In genomic region chr4:143382539-143382938, GRCh38 we compare ENCODE assay signal across 10 cellular contexts. TPM values are rescaled to one million over a fixed set of nuclear protein-coding genes. Genes with fewer than 3 reads are reported as not detected.
DNase-seq lines count a peak whose midpoint lies in the region; ATAC-seq, FAIRE-seq and TF ChIP-seq lines count a peak whose summit lies in the region.
"Had no signal": no experiment of that assay in that cellular context is flagged by ENCODE, and none has a peak within 500 bp of the region (broad histone marks: within the 10 kb centered on the region; RNA-seq: fewer than 3 reads in every experiment).

No MANE protein-coding gene starts in this region.

- CTCF ChIA-PET in HEK293T (lab: Yijun Ruan, JAX): no interaction called here
- CTCF ChIA-PET in GM12878 (lab: Yijun Ruan, JAX): interaction anchor here (0.9 to 5.3 kb wide), 9 partner anchors 9 to 189 kb away, joined by 3 to 48 read pairs (median 4); partner anchors contain the start of gene GAB1
- CTCF ChIA-PET in activated CD8-positive, alpha-beta T cell treated with anti-CD3 and anti-CD28 coated beads, Interleukin-2, amount 10 ng/mL, durations not matched to agents 7 days and 5 days (lab: Charles Lee): no interaction called here

- H3K27me3 ChIP-seq in GM12878 (replicated peaks in 1 of 2; ENCODE audit: control insufficient read depth in 2 of 2, insufficient read depth in 2 of 2, low read length in 1 of 2): no peaks in the 10 kb centered on the region

- RAD21 ChIA-PET in GM12878 (lab: Charles Lee; ENCODE audit: unreplicated experiment): interaction anchor here (1.6 to 3.4 kb wide), 4 partner anchors 8 to 35 kb away, joined by 3 to 18 read pairs (median 14); no protein-coding TSS in a partner anchor

- intact Hi-C loops in GM12878 (cut with micrococcal nuclease; ENCODE audit: unreplicated experiment): no loop called here

- no peaks in the 10 kb centered on the region for H3K79me2 ChIP-seq in GM12878 (ENCODE audit: control insufficient read depth, insufficient read depth, low read length)

- DNase-seq in HEK293T (ENCODE audit: extremely low spot score): no peak
- DNase-seq in GM12878 (ENCODE audit: low read depth, low spot score): no peak
- DNase-seq in kidney glomerular epithelial cell (lab: John Stamatoyannopoulos, UW): peak; percentile 28
- no peak for DNase-seq in substantia nigra (lab: John Stamatoyannopoulos, UW)
- no peak for DNase-seq in activated CD8-positive, alpha-beta T cell treated with anti-CD3 and anti-CD28 coated beads, Interleukin-2, amount 10 ng/mL, durations not matched to agents 7 days and 5 days
- DNase-seq in GM19238 (ENCODE audit: insufficient read length, low spot score): no peak
- DNase-seq: activated naive CD8-positive, alpha-beta T cell treated with anti-CD3 and anti-CD28 coated beads, Interleukin-2, amount 10 ng/mL, durations not matched to agents 7 days and 5 days; NCI-H1105 treated with DMSO at 0.1 percent for 48 hours had no signal

- H3K36me3 ChIP-seq in GM12878 (ENCODE audit: control insufficient read depth in 2 of 2, insufficient read depth in 2 of 2, low read length in 1 of 2): no peaks in the 10 kb centered on the region

- H3K27ac Mint-ChIP-seq in activated CD8-positive, alpha-beta T cell treated with anti-CD3 and anti-CD28 coated beads, Interleukin-2, amount 10 ng/mL, durations not matched to agents 7 days and 5 days: no peak overlapping the region
- H3K27ac Mint-ChIP-seq: activated naive CD8-positive, alpha-beta T cell treated with anti-CD3 and anti-CD28 coated beads, Interleukin-2, amount 10 ng/mL, durations not matched to agents 7 days and 5 days had no signal

- H3K4me3 Mint-ChIP-seq in activated CD8-positive, alpha-beta T cell treated with anti-CD3 and anti-CD28 coated beads, Interleukin-2, amount 10 ng/mL, durations not matched to agents 7 days and 5 days: no peak overlapping the region
- H3K4me3 Mint-ChIP-seq: activated naive CD8-positive, alpha-beta T cell treated with anti-CD3 and anti-CD28 coated beads, Interleukin-2, amount 10 ng/mL, durations not matched to agents 7 days and 5 days had no signal

- peak; percentile 20 for ATAC-seq in GM12878
- ATAC-seq in HG02870 (IDR thresholded peaks at IDR 0.05; ENCODE audit: unreplicated experiment): no peak
- no peak for ATAC-seq in activated CD8-positive, alpha-beta T cell treated with anti-CD3 and anti-CD28 coated beads, Interleukin-2, amount 10 ng/mL, durations not matched to agents 7 days and 5 days
- no peak for ATAC-seq in HG03378 (IDR thresholded peaks at IDR 0.05; ENCODE audit: unreplicated experiment)

- H2AFZ ChIP-seq in GM12878 (ENCODE audit: control insufficient read depth, low read depth, low read length): peak overlapping the region; percentile 4; the same call in 1 of the 2 replicates

- SMC1A ChIA-PET in GM12878 (lab: Charles Lee; ENCODE audit: uncharacterized antibody, unreplicated experiment): interaction anchor here (0.6 to 12.5 kb wide), 10 partner anchors 10 to 99 kb away, joined by 3 to 204 read pairs (median 6); no protein-coding TSS in a partner anchor

- H3K36me3 Mint-ChIP-seq in activated CD8-positive, alpha-beta T cell treated with anti-CD3 and anti-CD28 coated beads, Interleukin-2, amount 10 ng/mL, durations not matched to agents 7 days and 5 days (ENCODE audit: low read depth): no peaks in the 10 kb centered on the region
- H3K36me3 Mint-ChIP-seq: activated naive CD8-positive, alpha-beta T cell treated with anti-CD3 and anti-CD28 coated beads, Interleukin-2, amount 10 ng/mL, durations not matched to agents 7 days and 5 days had no signal

- TF ChIP-seq POLR2A in GM12878 (IDR thresholded peaks at IDR 0.05; ENCODE audit: low read depth, low read length): no peak

- H3K9me3 Mint-ChIP-seq in activated CD8-positive, alpha-beta T cell treated with anti-CD3 and anti-CD28 coated beads, Interleukin-2, amount 10 ng/mL, durations not matched to agents 7 days and 5 days (ENCODE audit: insufficient read depth): no peaks in the 10 kb centered on the region
- H3K9me3 Mint-ChIP-seq: activated naive CD8-positive, alpha-beta T cell treated with anti-CD3 and anti-CD28 coated beads, Interleukin-2, amount 10 ng/mL, durations not matched to agents 7 days and 5 days had no signal

- 22% methylated on average over 4 of the region's 4 CpGs for WGBS in GM12878 (ENCODE audit: insufficient coverage, insufficient replicate concordance, low lambda C conversion rate, missing lambda C conversion rate)

- no peak overlapping the region for H3K9ac ChIP-seq in GM12878 (ENCODE audit: control insufficient read depth, insufficient read depth, low read length)

- H4K20me1 ChIP-seq in GM12878 (ENCODE audit: control insufficient read depth, insufficient read depth): no peaks in the 10 kb centered on the region

- peaks cover 22% of the 10 kb centered on the region for H3K4me1 ChIP-seq in GM12878 (ENCODE audit: control insufficient read depth, insufficient read depth, low read length)

- TF ChIP-seq EP300 in GM12878 (IDR thresholded peaks at IDR 0.05; ENCODE audit: borderline replicate concordance in 1 of 2, control insufficient read depth in 1 of 2, low read depth in 2 of 2, low read length in 2 of 2): no peak

- peak; percentile 52 for FAIRE-seq in GM12878 (lab: Jason Lieb, UNC)

- H3K4me2 ChIP-seq in GM12878 (ENCODE audit: control insufficient read depth, insufficient read depth): no peak overlapping the region

- H3K27me3 Mint-ChIP-seq in activated CD8-positive, alpha-beta T cell treated with anti-CD3 and anti-CD28 coated beads, Interleukin-2, amount 10 ng/mL, durations not matched to agents 7 days and 5 days (ENCODE audit: low read depth): peaks cover 3% of the 10 kb centered on the region
- H3K27me3 Mint-ChIP-seq: activated naive CD8-positive, alpha-beta T cell treated with anti-CD3 and anti-CD28 coated beads, Interleukin-2, amount 10 ng/mL, durations not matched to agents 7 days and 5 days had no signal

- BruUV-seq in GM12878 (replicated peaks; lab: Mats Ljungman, UMichigan): no TSS peak

- TF ChIP-seq RAD21 in GM12878 (IDR thresholded peaks at IDR 0.05; ENCODE audit: insufficient read depth, low read depth, low read length): no peak

- no peak overlapping the region for H3K4me3 ChIP-seq in GM12878

- in situ Hi-C loops in GM12878 (cut with MboI): no loop called here

- H3K27ac ChIP-seq in GM12878 (ENCODE audit: control insufficient read depth, insufficient read depth) (no peak overlapping the region), substantia nigra (ENCODE audit: low read depth, low read length, poor library complexity, severe bottlenecking) (peak overlapping the region; percentile 85)

- no peaks in the 10 kb centered on the region; the same call in 2 of the 3 replicates for H3K9me3 ChIP-seq in GM12878 (replicated peaks; ENCODE audit: control insufficient read depth, insufficient read depth, low read length)

- no peak for TF ChIP-seq CTCF in GM12878 (IDR thresholded peaks at IDR 0.05 in 2 of 3, conservative IDR thresholded peaks at IDR 0.05 in 1 of 3; ENCODE audit: control insufficient read depth in 2 of 3, extremely low read depth in 1 of 3, insufficient read depth in 1 of 3, low read depth in 3 of 3, low read length in 3 of 3)

- no peaks in the 10 kb centered on the region for H3K4me1 Mint-ChIP-seq in activated CD8-positive, alpha-beta T cell treated with anti-CD3 and anti-CD28 coated beads, Interleukin-2, amount 10 ng/mL, durations not matched to agents 7 days and 5 days (ENCODE audit: low read depth)
- H3K4me1 Mint-ChIP-seq: activated naive CD8-positive, alpha-beta T cell treated with anti-CD3 and anti-CD28 coated beads, Interleukin-2, amount 10 ng/mL, durations not matched to agents 7 days and 5 days had no signal

- POLR2A ChIA-PET in HEK293T (lab: Yijun Ruan, JAX): interaction anchor here (0.6 to 1.4 kb wide), 2 partner anchors 37 to 46 kb away, joined by 4 to 8 read pairs; partner anchors contain the start of gene GAB1
- POLR2A ChIA-PET in GM12878 (lab: Charles Lee): interaction anchor here (1.6 to 2.2 kb wide), 2 partner anchors 13 to 15 kb away, joined by 5 to 7 read pairs; no protein-coding TSS in a partner anchor
- POLR2A ChIA-PET in activated CD8-positive, alpha-beta T cell treated with anti-CD3 and anti-CD28 coated beads, Interleukin-2, amount 10 ng/mL, durations not matched to agents 7 days and 5 days (lab: Charles Lee): no interaction called here

TF ChIP-seq in HEK293T, 16 proteins besides CTCF, POLR2A, EP300 and RAD21:
- peak; percentile 30; the same call in 1 of the 2 replicates for TF ChIP-seq ZNF384 (IDR thresholded peaks at IDR 0.05)
- no peak for TF ChIP-seq HDGF (IDR thresholded peaks at IDR 0.05; ENCODE audit: borderline replicate concordance)

TF ChIP-seq in GM12878, 131 proteins besides CTCF, POLR2A, EP300 and RAD21 (continues in another document):
- TF ChIP-seq GABPA (IDR thresholded peaks at IDR 0.05; ENCODE audit: low read depth) (no peak), SMC3 (IDR thresholded peaks at IDR 0.05; ENCODE audit: borderline replicate concordance, low read length) (no peak)

RNA-seq across cellular contexts. Expression of gene GAB1, which starts 45.9 kb away (rescaled TPM):
- total RNA-seq in GM12878 (2013; cell fraction: nucleolus; rRNA removed): 7.7 and 9.2 TPM in 2 replicates
- 2.2 and 3.0 TPM in 2 replicates for total RNA-seq in GM12878 (2014; rRNA removed)
- total RNA-seq in GM12878 (2014; rRNA removed; fragmentation: Illumina TruSeq; extraction: Trizol): 4.2 and 4.6 TPM in 2 replicates
- 3.4 and 5.3 TPM in 2 replicates for total RNA-seq in GM12878 (2021)
- polyA plus RNA-seq in GM12878 (2011; ENCODE audit: low read depth): 2.2 TPM
- polyA plus RNA-seq in GM12878 (2011; rRNA removed): 5.3 and 6.0 TPM in 2 replicates
- polyA plus RNA-seq in GM12878 (2011; cell fraction: cytosol; rRNA removed): 2.2 and 2.9 TPM in 2 replicates
- 8.0 and 14.1 TPM in 2 replicates for polyA plus RNA-seq in GM12878 (2011; cell fraction: nucleus; rRNA removed)
- polyA plus RNA-seq in GM12878 (2012): 3.1 and 3.9 TPM in 2 replicates
- 3.7 and 4.4 TPM in 2 replicates for polyA plus RNA-seq in GM12878 (2014; fragmentation: Illumina TruSeq; extraction: Trizol)
- under 1 TPM; 0.37 to 0.60 TPM for polyA plus RNA-seq in GM12878 (2014; fragmentation: Nextera tagmentation; extraction: Ambion mirVana)
- 1.7 and 2.1 TPM in 2 replicates for polyA plus RNA-seq in GM12878 (2014; rRNA removed)
- polyA plus RNA-seq in GM12878 (2016; fragmentation: Nextera tagmentation; extraction: Ambion mirVana): 1 to 10 TPM; 3.1 to 3.3 TPM
- 7.6 and 15.0 TPM in 2 replicates for polyA minus RNA-seq in GM12878 (2011; rRNA and poly(A)+ RNA removed)
- 2.1 and 3.7 TPM in 2 replicates for polyA minus RNA-seq in GM12878 (2011; cell fraction: cytosol; rRNA and poly(A)+ RNA removed)
- polyA minus RNA-seq in GM12878 (2011; cell fraction: nucleus; rRNA and poly(A)+ RNA removed): 19.2 and 29.5 TPM in 2 replicates
- under 1 TPM; 0.37 to 0.79 TPM for total RNA-seq in activated CD8-positive, alpha-beta T cell treated with anti-CD3 and anti-CD28 coated beads, Interleukin-2, amount 10 ng/mL, durations not matched to agents 7 days and 5 days
